In the genomic region with DNA sequence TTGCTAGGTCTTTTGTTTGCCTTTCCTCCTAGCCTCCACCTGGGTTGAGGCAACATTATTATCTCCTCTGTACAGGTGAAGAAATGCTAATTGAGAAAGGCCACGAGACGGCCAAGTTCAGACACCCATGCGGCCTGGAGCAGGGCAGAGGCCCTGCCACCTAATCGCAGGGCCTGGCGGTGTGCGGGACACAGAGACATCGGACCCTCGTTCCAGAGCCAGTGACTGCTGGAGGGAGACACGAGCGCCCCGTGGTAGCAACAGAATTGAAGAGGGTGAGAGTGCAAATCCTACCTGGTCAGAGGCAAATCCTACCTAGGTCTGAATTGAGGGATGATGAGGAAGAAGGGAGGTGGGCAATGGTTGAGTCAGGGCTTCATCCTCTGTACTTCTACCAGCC, we compare ENCODE assay signal across 11 cellular contexts.
DNase-seq lines count a peak whose midpoint lies in the region; ATAC-seq and TF ChIP-seq lines count a peak whose summit lies in the region.
"Had no signal": no experiment of that assay in that cellular context is flagged by ENCODE, and none has a peak within 500 bp of the region (broad histone marks: within the 10 kb centered on the region; RNA-seq: fewer than 3 reads in every experiment).

No MANE protein-coding gene starts in this region.

- H3K4me2 ChIP-seq in BLaER1 = peak overlapping the region; percentile 94

- H3K9me3 Mint-ChIP-seq in IgD-negative memory B cell = no peaks in the 10 kb centered on the region

- TF ChIP-seq POLR2A in esophagus squamous epithelium (IDR thresholded peaks at IDR 0.05) = no peak
- TF ChIP-seq POLR2A in body of pancreas (IDR thresholded peaks at IDR 0.05) = no peak

- peak overlapping the region in 3 of 4 donors; percentile 60 to 87 (median 75) for H3K4me3 Mint-ChIP-seq in IgD-negative memory B cell

- ATAC-seq in psoas muscle (no peak), body of pancreas (no peak)

- DNase-seq in esophagus squamous epithelium (lab: John Stamatoyannopoulos, UW) = no peak
- no peak for DNase-seq in psoas muscle
- no peak for DNase-seq in body of pancreas
- no peak for DNase-seq in LoVo (ENCODE audit: low spot score)
- no peak for DNase-seq in activated CD8-positive, alpha-beta memory T cell treated with anti-CD3 and anti-CD28 coated beads for 24 hours
- DNase-seq in iPS-NIHi11 (ENCODE audit: low spot score) = no peak
- DNase-seq: NCI-H2171, OCI-M1, T-helper 9 cell had no signal

- no peak for TF ChIP-seq CTCF in esophagus squamous epithelium (IDR thresholded peaks at IDR 0.05)
- TF ChIP-seq CTCF in psoas muscle (IDR thresholded peaks at IDR 0.05) = no peak
- TF ChIP-seq CTCF in body of pancreas (IDR thresholded peaks at IDR 0.05) = no peak

- H3K36me3 ChIP-seq in BLaER1 = no peaks in the 10 kb centered on the region
- no peaks in the 10 kb centered on the region for H3K36me3 ChIP-seq in esophagus squamous epithelium
- H3K36me3 ChIP-seq in psoas muscle (ENCODE audit: insufficient read depth in 1 of 2, low read depth in 1 of 2) = no peaks in the 10 kb centered on the region
- H3K36me3 ChIP-seq in body of pancreas (replicated peaks in 1 of 2; ENCODE audit: insufficient read depth in 1 of 2, low read depth in 2 of 2) = no peaks in the 10 kb centered on the region

- intact Hi-C loops in esophagus squamous epithelium (cut with DNase I) = no loop called here
- intact Hi-C loops in psoas muscle (cut with DNase I) = no loop called here
- intact Hi-C loops in body of pancreas (cut with DNase I) = no loop called here

- H3K4me3 ChIP-seq in BLaER1 = no peak overlapping the region
- no peak overlapping the region for H3K4me3 ChIP-seq in esophagus squamous epithelium
- no peak overlapping the region for H3K4me3 ChIP-seq in psoas muscle
- no peak overlapping the region for H3K4me3 ChIP-seq in body of pancreas

- H4K20me1 ChIP-seq in BLaER1 = no peaks in the 10 kb centered on the region

- H3K9me3 ChIP-seq in BLaER1 (peaks cover 3% of the 10 kb centered on the region), esophagus squamous epithelium (no peaks in the 10 kb centered on the region), psoas muscle (no peaks in the 10 kb centered on the region), body of pancreas (no peaks in the 10 kb centered on the region)

- peaks cover 100% of the 10 kb centered on the region for H3K4me1 ChIP-seq in BLaER1
- peaks cover 48 to 83% (median 49%) of the 10 kb centered on the region in 3 donors for H3K4me1 ChIP-seq in esophagus squamous epithelium
- peaks cover 45% of the 10 kb centered on the region for H3K4me1 ChIP-seq in psoas muscle
- H3K4me1 ChIP-seq in body of pancreas = peaks cover 18% of the 10 kb centered on the region

- no peaks in the 10 kb centered on the region for H3K27me3 Mint-ChIP-seq in IgD-negative memory B cell

- 95 to 98% methylated on average over 11 of the region's 11 CpGs for WGBS in esophagus squamous epithelium, 2 donors
- 94 to 96% (median 95%) methylated on average over 11 of the region's 11 CpGs for WGBS in psoas muscle, 3 donors
- 78 to 83% methylated on average over 11 of the region's 11 CpGs for WGBS in body of pancreas, 2 donors

- peak overlapping the region; percentile 69 for H3K9ac ChIP-seq in BLaER1

- H3K27me3 ChIP-seq in BLaER1 (no peaks in the 10 kb centered on the region), esophagus squamous epithelium (no peaks in the 10 kb centered on the region), psoas muscle (ENCODE audit: insufficient read depth in 3 of 3, low read length in 2 of 3) (peaks cover 0 to 2% (median 0%) of the 10 kb centered on the region in 3 donors), body of pancreas (no peaks in the 10 kb centered on the region)

- H3K27ac ChIP-seq in BLaER1 (peak overlapping the region; percentile 91), esophagus squamous epithelium (peak overlapping the region; percentile 17 to 91 (median 88)), psoas muscle (peak overlapping the region; percentile 85), body of pancreas (peak overlapping the region in 2 of 4 donors; percentile 49 to 64)

- peaks cover 35 to 39% (median 36%) of the 10 kb centered on the region in 3 donors for H3K4me1 Mint-ChIP-seq in IgD-negative memory B cell

- peaks cover 3% of the 10 kb centered on the region for H3K36me3 Mint-ChIP-seq in IgD-negative memory B cell

- H3K27ac Mint-ChIP-seq in IgD-negative memory B cell = peak overlapping the region in 1 of 3 donors; percentile 39
